Comparison of ENCODE assay signal across 8 cellular contexts in genomic region chr11:48006301-48006992, GRCh38. TPM values are rescaled to one million over a fixed set of nuclear protein-coding genes. Genes with fewer than 3 reads are reported as not detected.
DNase-seq lines count a peak whose midpoint lies in the region; ATAC-seq and TF ChIP-seq lines count a peak whose summit lies in the region.

No MANE protein-coding gene starts in this region.

- no peaks in the 10 kb centered on the region for H3K9me2 ChIP-seq in OCI-LY7 (ENCODE audit: insufficient read depth, low read length)

- no peak overlapping the region for H2AFZ ChIP-seq in OCI-LY7 (ENCODE audit: low read length)

- peaks cover 12% of the 10 kb centered on the region; the same call in 1 of the 2 replicates for H3K79me2 ChIP-seq in OCI-LY7 (ENCODE audit: insufficient read depth, low read depth, low read length)

- TF ChIP-seq POLR2A in breast epithelium (IDR thresholded peaks at IDR 0.05) = no peak

- no peaks in the 10 kb centered on the region for H4K20me1 ChIP-seq in OCI-LY7 (ENCODE audit: insufficient read depth, low read length)

- POLR2A ChIA-PET in OCI-LY7 (lab: Charles Lee) = interaction anchor here (0.6 to 7.8 kb wide), 10 partner anchors 9 to 100 kb away, joined by 3 to 91 read pairs (median 5); no protein-coding TSS in a partner anchor

- H3K9me3 ChIP-seq in OCI-LY7 (ENCODE audit: low read length) (no peaks in the 10 kb centered on the region), breast epithelium (no peaks in the 10 kb centered on the region)

- ATAC-seq in GM18517 (IDR thresholded peaks at IDR 0.05; ENCODE audit: unreplicated experiment) (peak; percentile 72), HG02610 (IDR thresholded peaks at IDR 0.05; ENCODE audit: unreplicated experiment) (peak; percentile 68), omental fat pad (ENCODE audit: low FRiP score) (peak; percentile 87)

- intact Hi-C loops in OCI-LY7 (cut with micrococcal nuclease; ENCODE audit: unreplicated experiment) (no loop called here), breast epithelium (cut with DNase I; ENCODE audit: low total_unique reads) (no loop called here)

- no TSS peak for BruUV-seq in OCI-LY7 (replicated peaks; lab: Mats Ljungman, UMichigan)

- H3K4me1 ChIP-seq in OCI-LY7 (ENCODE audit: insufficient read depth, low read length, poor library complexity, severe bottlenecking) (peaks cover 68% of the 10 kb centered on the region), breast epithelium (no peaks in the 10 kb centered on the region)

- H3K27me3 ChIP-seq in breast epithelium = no peaks in the 10 kb centered on the region

- H3K36me3 ChIP-seq in OCI-LY7 (ENCODE audit: insufficient read depth, low read length) (no peaks in the 10 kb centered on the region), breast epithelium (no peaks in the 10 kb centered on the region)

- H3K27ac ChIP-seq in OCI-LY7 (ENCODE audit: low read depth, low read length, poor library complexity, severe bottlenecking) (peak overlapping the region; percentile 85), breast epithelium (peak overlapping the region; percentile 21 to 33)

- CTCF ChIA-PET in OCI-LY7 (lab: Charles Lee; ENCODE audit: unreplicated experiment) = interaction anchor here (0.5 to 1.7 kb wide), 4 partner anchors 8 to 14 kb away, joined by 3 to 7 read pairs (median 3); no protein-coding TSS in a partner anchor

- H3K4me3 ChIP-seq in OCI-LY7 (ENCODE audit: low read depth, low read length, poor library complexity, severe bottlenecking) (no peak overlapping the region), breast epithelium (no peak overlapping the region)

- DNase-seq in OCI-LY7 (ENCODE audit: low spot score) = no peak
- no peak for DNase-seq in breast epithelium (ENCODE audit: low spot score in 2 of 2)
- DNase-seq in omental fat pad (ENCODE audit: low spot score) = no peak
- DNase-seq in D341Med (ENCODE audit: low spot score) = no peak
- no peak for DNase-seq in middle frontal gyrus (ENCODE audit: extremely low spot score, low spot score)
- DNase-seq in DMS 273 treated with DMSO at 0.1 percent for 48 hours (lab: John Stamatoyannopoulos, UW) = no peak

- TF ChIP-seq CTCF in OCI-LY7 (conservative IDR thresholded peaks at IDR 0.05; ENCODE audit: low read length) (no peak), breast epithelium (IDR thresholded peaks at IDR 0.05) (no peak), omental fat pad (IDR thresholded peaks at IDR 0.05) (no peak)

- H3K4me2 ChIP-seq in OCI-LY7 (ENCODE audit: low read length) = peak overlapping the region; percentile 80

RNA-seq across cellular contexts. Expression of gene PTPRJ, which starts 26.1 kb away (rescaled TPM):
- total RNA-seq in OCI-LY7 (2014; rRNA removed; shearing (Covaris generic)) = 4.5 and 5.4 TPM in 2 replicates
- total RNA-seq in OCI-LY7 (2022) = 24.9 and 28.3 TPM in 2 replicates
- total RNA-seq in breast epithelium = 10 to 100 TPM; 14.6 to 15.7 (median 14.7) TPM
- total RNA-seq in omental fat pad = 10 to 100 TPM in 3 of 4 donors, 1 to 10 TPM in 1; 9.8 to 17.8 (median 14.2) TPM
